Comparison of ENCODE assay signal across 1 cellular context in genomic region chr2:26185954-26186353, GRCh38.
TF ChIP-seq lines count a peak whose summit lies in the region.

No MANE protein-coding gene starts in this region.

TF ChIP-seq in A549, 52 proteins besides CTCF, POLR2A, EP300 and RAD21 (continued from another document):
- no peak for TF ChIP-seq EHF (CRISPR knock-in tag; IDR thresholded peaks at IDR 0.05)
- no peak for TF ChIP-seq MAZ (IDR thresholded peaks at IDR 0.05; ENCODE audit: borderline replicate concordance, low read depth, low read length)
- no peak for TF ChIP-seq USF2 (IDR thresholded peaks at IDR 0.05)
- TF ChIP-seq JUNB (IDR thresholded peaks at IDR 0.05): no peak
- TF ChIP-seq RARB (CRISPR knock-in tag; IDR thresholded peaks at IDR 0.05): no peak
- TF ChIP-seq E2F6 (IDR thresholded peaks at IDR 0.05; ENCODE audit: borderline replicate concordance, low read depth): no peak
- no peak for TF ChIP-seq CHD2 (IDR thresholded peaks at IDR 0.05; ENCODE audit: low read length, partially characterized antibody)
- TF ChIP-seq, protein P1, sequence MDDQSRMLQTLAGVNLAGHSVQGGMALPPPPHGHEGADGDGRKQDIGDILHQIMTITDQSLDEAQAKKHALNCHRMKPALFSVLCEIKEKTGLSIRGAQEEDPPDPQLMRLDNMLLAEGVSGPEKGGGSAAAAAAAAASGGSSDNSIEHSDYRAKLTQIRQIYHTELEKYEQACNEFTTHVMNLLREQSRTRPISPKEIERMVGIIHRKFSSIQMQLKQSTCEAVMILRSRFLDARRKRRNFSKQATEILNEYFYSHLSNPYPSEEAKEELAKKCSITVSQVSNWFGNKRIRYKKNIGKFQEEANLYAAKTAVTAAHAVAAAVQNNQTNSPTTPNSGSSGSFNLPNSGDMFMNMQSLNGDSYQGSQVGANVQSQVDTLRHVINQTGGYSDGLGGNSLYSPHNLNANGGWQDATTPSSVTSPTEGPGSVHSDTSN (IDR thresholded peaks at IDR 0.05): no peak
- TF ChIP-seq HOXB13 (CRISPR knock-in tag; IDR thresholded peaks at IDR 0.05; ENCODE audit: low read depth): no peak
- TF ChIP-seq SREBF2 (IDR thresholded peaks at IDR 0.05): no peak
- TF ChIP-seq CBX2 (IDR thresholded peaks at IDR 0.05; ENCODE audit: borderline replicate concordance, low read depth): no peak
- TF ChIP-seq MAX (IDR thresholded peaks at IDR 0.05): no peak
TF ChIP-seq in A549: peak in this region for 0.
